In genomic region chr3:5004319-5005152, GRCh38 we compare ENCODE assay signal across 1 cellular context.
TF ChIP-seq lines count a peak whose summit lies in the region.

No MANE protein-coding gene starts in this region.

TF ChIP-seq in IMR-90, 13 proteins besides CTCF, POLR2A, EP300 and RAD21 (continued from another document):
- TF ChIP-seq ELK1 (IDR thresholded peaks at IDR 0.05; ENCODE audit: borderline replicate concordance, low read depth, low read length) (no peak), CEBPB (IDR thresholded peaks at IDR 0.05; ENCODE audit: low read depth, low read length) (no peak)
